ENCODE assay signal across 9 cellular contexts in genomic region chr15:32994810-32995424, GRCh38.
DNase-seq lines count a peak whose midpoint lies in the region; ATAC-seq and TF ChIP-seq lines count a peak whose summit lies in the region.
"Had no signal": no experiment of that assay in that cellular context is flagged by ENCODE, and none has a peak within 500 bp of the region (broad histone marks: within the 10 kb centered on the region; RNA-seq: fewer than 3 reads in every experiment).

No MANE protein-coding gene starts in this region.

- intact Hi-C loops in Right ventricle myocardium inferior (cut with DNase I): loop anchor here (2.0 kb wide), 2 partner anchors 150 to 332 kb away; no protein-coding TSS in a partner anchor
- intact Hi-C loops in OCI-LY7 (cut with micrococcal nuclease; ENCODE audit: unreplicated experiment): loop anchor here (2.0 kb wide), 2 partner anchors 150 to 332 kb away; no protein-coding TSS in a partner anchor

- POLR2A ChIA-PET in OCI-LY7 (lab: Charles Lee): no interaction called here

- H3K4me2 ChIP-seq in OCI-LY7 (ENCODE audit: low read length): no peak overlapping the region
- H3K4me2 ChIP-seq in skeletal muscle satellite cell (ENCODE audit: low read length): no peak overlapping the region

- TF ChIP-seq CTCF in right atrium auricular region (IDR thresholded peaks at IDR 0.05) (peak; percentile 26 to 62), OCI-LY7 (conservative IDR thresholded peaks at IDR 0.05; ENCODE audit: low read length) (peak; percentile 91)

- DNase-seq in right atrium auricular region (ENCODE audit: low spot score): no peak
- no peak for DNase-seq in Right ventricle myocardium inferior (ENCODE audit: missing footprints)
- DNase-seq in OCI-LY7 (ENCODE audit: low spot score): peak; percentile 44
- peak; percentile 4 to 34 for DNase-seq in erythroblast (lab: John Stamatoyannopoulos, UW)
- DNase-seq in 8988T: no peak
- no peak for DNase-seq in activated T-cell treated with anti-CD3 and anti-CD28 coated beads, Interleukin-2, amount 50 U/mL, for 72 hours
- DNase-seq in cortex of kidney (lab: John Stamatoyannopoulos, UW): no peak
- DNase-seq: stimulated activated naive B cell treated with anti-CD40 and anti-IgM and Interleukin-4, amounts not matched to agents 10 μg/mL and 1 μg/mL and 100 μg/mL, for 72 hours had no signal

- H3K9me3 ChIP-seq in right atrium auricular region (peaks cover 0 to 7% of the 10 kb centered on the region in 2 donors), OCI-LY7 (ENCODE audit: low read length) (no peaks in the 10 kb centered on the region), skeletal muscle satellite cell (replicated peaks; ENCODE audit: low read length) (no peaks in the 10 kb centered on the region)

- H3K4me3 Mint-ChIP-seq in activated T-cell treated with anti-CD3 and anti-CD28 coated beads, Interleukin-2, amount 50 U/mL, for 72 hours: no peak overlapping the region
- H3K4me3 Mint-ChIP-seq: stimulated activated naive B cell treated with anti-CD40 and anti-IgM and Interleukin-4, amounts not matched to agents 10 μg/mL and 1 μg/mL and 100 μg/mL, for 72 hours had no signal

- peak overlapping the region; percentile 42 for H3K9ac ChIP-seq in skeletal muscle satellite cell (ENCODE audit: low read depth, low read length)

- no peak for TF ChIP-seq POLR2A in erythroblast (IDR thresholded peaks at IDR 0.05; ENCODE audit: low read length)

- H3K36me3 Mint-ChIP-seq in activated T-cell treated with anti-CD3 and anti-CD28 coated beads, Interleukin-2, amount 50 U/mL, for 72 hours (ENCODE audit: insufficient read depth in 2 of 2): peaks cover 0 to 4% of the 10 kb centered on the region in 2 donors
- H3K36me3 Mint-ChIP-seq: stimulated activated naive B cell treated with anti-CD40 and anti-IgM and Interleukin-4, amounts not matched to agents 10 μg/mL and 1 μg/mL and 100 μg/mL, for 72 hours had no signal

- H3K9me3 Mint-ChIP-seq in activated T-cell treated with anti-CD3 and anti-CD28 coated beads, Interleukin-2, amount 50 U/mL, for 72 hours: peaks cover 1 to 2% of the 10 kb centered on the region in 2 donors
- H3K9me3 Mint-ChIP-seq: stimulated activated naive B cell treated with anti-CD40 and anti-IgM and Interleukin-4, amounts not matched to agents 10 μg/mL and 1 μg/mL and 100 μg/mL, for 72 hours had no signal

- H4K20me1 ChIP-seq in OCI-LY7 (ENCODE audit: insufficient read depth, low read length): 0 out of 2 replicates have a peak, but pooled peaks cover 7% of the 10 kb centered on the region

- H3K27me3 Mint-ChIP-seq in activated T-cell treated with anti-CD3 and anti-CD28 coated beads, Interleukin-2, amount 50 U/mL, for 72 hours (ENCODE audit: low read depth): peaks cover 6% of the 10 kb centered on the region

- H3K4me3 ChIP-seq in right atrium auricular region (no peak overlapping the region), OCI-LY7 (ENCODE audit: low read depth, low read length, poor library complexity, severe bottlenecking) (no peak overlapping the region), skeletal muscle satellite cell (ENCODE audit: low read length) (no peak overlapping the region)

- no peaks in the 10 kb centered on the region for H3K79me2 ChIP-seq in OCI-LY7 (ENCODE audit: insufficient read depth, low read depth, low read length)

- H3K27ac Mint-ChIP-seq in activated T-cell treated with anti-CD3 and anti-CD28 coated beads, Interleukin-2, amount 50 U/mL, for 72 hours: no peak overlapping the region
- H3K27ac Mint-ChIP-seq: stimulated activated naive B cell treated with anti-CD40 and anti-IgM and Interleukin-4, amounts not matched to agents 10 μg/mL and 1 μg/mL and 100 μg/mL, for 72 hours had no signal

- H3K27ac ChIP-seq in right atrium auricular region (no peak overlapping the region), OCI-LY7 (ENCODE audit: low read depth, low read length, poor library complexity, severe bottlenecking) (no peak overlapping the region)

- no peak for ATAC-seq in Right ventricle myocardium inferior
- ATAC-seq in activated T-cell treated with anti-CD3 and anti-CD28 coated beads, Interleukin-2, amount 50 U/mL, for 72 hours (replicated peaks in 1 of 2): no peak

- CTCF ChIA-PET in OCI-LY7 (lab: Charles Lee; ENCODE audit: unreplicated experiment): no interaction called here

- H2AFZ ChIP-seq in OCI-LY7 (ENCODE audit: low read length): no peak overlapping the region

- H3K4me1 Mint-ChIP-seq in activated T-cell treated with anti-CD3 and anti-CD28 coated beads, Interleukin-2, amount 50 U/mL, for 72 hours (ENCODE audit: low read depth): no peaks in the 10 kb centered on the region
- H3K4me1 Mint-ChIP-seq: stimulated activated naive B cell treated with anti-CD40 and anti-IgM and Interleukin-4, amounts not matched to agents 10 μg/mL and 1 μg/mL and 100 μg/mL, for 72 hours had no signal

- H3K4me1 ChIP-seq in right atrium auricular region (no peaks in the 10 kb centered on the region), OCI-LY7 (ENCODE audit: insufficient read depth, low read length, poor library complexity, severe bottlenecking) (no peaks in the 10 kb centered on the region), skeletal muscle satellite cell (ENCODE audit: control insufficient read depth, insufficient read depth, low read length) (peaks cover 7% of the 10 kb centered on the region)

- no peaks in the 10 kb centered on the region for H3K27me3 ChIP-seq in right atrium auricular region
- H3K27me3 ChIP-seq in skeletal muscle satellite cell (ENCODE audit: control insufficient read depth, insufficient read depth, low read length): no peaks in the 10 kb centered on the region

- no TSS peak for BruUV-seq in OCI-LY7 (replicated peaks; lab: Mats Ljungman, UMichigan)

- H3K9me2 ChIP-seq in OCI-LY7 (ENCODE audit: insufficient read depth, low read length): no peaks in the 10 kb centered on the region; the same call in 1 of the 2 replicates

- H3K36me3 ChIP-seq in right atrium auricular region (no peaks in the 10 kb centered on the region), OCI-LY7 (ENCODE audit: insufficient read depth, low read length) (no peaks in the 10 kb centered on the region), skeletal muscle satellite cell (ENCODE audit: insufficient read depth, low read length) (no peaks in the 10 kb centered on the region)

Comparison
In these comparisons a context has a peak if more than half of its experiments do, and no peak if none do; other contexts are left out.
1. DNase-seq: peak in OCI-LY7 (single experiment) and erythroblast (2 of 2); none in right atrium auricular region (single experiment), Right ventricle myocardium inferior (single experiment), 8988T (single experiment), activated T-cell treated with anti-CD3 and anti-CD28 coated beads, Interleukin-2, amount 50 U/mL, for 72 hours (0 of 2) and cortex of kidney (single experiment).